In the genomic region with DNA sequence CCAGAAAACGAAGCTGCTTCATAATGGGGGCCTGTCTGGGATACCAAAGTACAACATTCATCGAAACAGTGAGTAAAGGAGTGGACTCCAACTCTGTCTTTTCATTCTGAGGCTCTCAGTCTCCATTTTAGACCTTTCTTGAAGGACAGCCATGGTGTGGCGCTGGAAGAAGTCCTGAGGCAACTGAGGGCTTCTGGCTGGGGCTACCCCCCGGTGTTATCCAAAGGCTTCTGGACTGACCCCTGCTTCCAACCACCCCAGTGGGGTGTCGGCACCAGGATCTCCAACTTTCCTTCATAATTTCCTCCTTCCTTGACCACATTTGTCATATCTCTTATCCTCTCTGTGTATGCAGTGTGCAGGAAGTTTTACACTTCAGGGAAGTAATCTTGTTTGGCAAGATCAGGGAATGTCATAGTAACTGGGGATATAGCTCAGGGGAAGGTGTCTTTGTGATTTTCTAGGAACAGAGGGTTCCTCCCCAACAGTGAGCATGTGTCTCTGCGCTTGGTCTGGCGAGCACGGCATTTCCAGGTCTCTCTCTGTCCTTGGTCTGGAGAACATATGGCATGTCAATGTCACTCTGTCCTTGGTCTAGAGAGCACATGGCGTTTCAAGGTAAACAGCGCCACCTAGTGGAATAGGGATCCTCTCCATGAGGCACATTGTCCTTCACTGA, we compare ENCODE assay signal across 1 cellular context.
A peak's percentile ranks its signal among the peaks of the same experiment; 100 is the strongest.
TF ChIP-seq lines count a peak whose summit lies in the region.

No MANE protein-coding gene starts in this region.

TF ChIP-seq in HepG2, 621 proteins besides CTCF, POLR2A, EP300 and RAD21 (continued from another document and continues in another):
- TF ChIP-seq ZMYM3 (CRISPR knock-in tag; IDR thresholded peaks at IDR 0.05), result no peak
- TF ChIP-seq, protein P1, sequence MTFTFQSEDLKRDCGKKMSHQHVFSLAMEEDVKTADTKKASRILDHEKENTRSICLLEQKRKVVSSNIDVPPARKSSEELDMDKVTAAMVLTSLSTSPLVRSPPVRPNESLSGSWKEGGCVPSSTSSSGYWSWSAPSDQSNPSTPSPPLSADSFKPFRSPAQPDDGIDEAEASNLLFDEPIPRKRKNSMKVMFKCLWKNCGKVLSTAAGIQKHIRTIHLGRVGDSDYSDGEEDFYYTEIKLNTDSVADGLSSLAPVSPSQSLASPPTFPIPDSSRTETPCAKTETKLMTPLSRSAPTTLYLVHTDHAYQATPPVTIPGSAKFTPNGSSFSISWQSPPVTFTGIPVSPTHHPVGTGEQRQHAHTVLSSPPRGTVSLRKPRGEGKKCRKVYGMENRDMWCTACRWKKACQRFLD (CRISPR knock-in tag; IDR thresholded peaks at IDR 0.05; ENCODE audit: borderline replicate concordance), result no peak
- TF ChIP-seq, protein P2, sequence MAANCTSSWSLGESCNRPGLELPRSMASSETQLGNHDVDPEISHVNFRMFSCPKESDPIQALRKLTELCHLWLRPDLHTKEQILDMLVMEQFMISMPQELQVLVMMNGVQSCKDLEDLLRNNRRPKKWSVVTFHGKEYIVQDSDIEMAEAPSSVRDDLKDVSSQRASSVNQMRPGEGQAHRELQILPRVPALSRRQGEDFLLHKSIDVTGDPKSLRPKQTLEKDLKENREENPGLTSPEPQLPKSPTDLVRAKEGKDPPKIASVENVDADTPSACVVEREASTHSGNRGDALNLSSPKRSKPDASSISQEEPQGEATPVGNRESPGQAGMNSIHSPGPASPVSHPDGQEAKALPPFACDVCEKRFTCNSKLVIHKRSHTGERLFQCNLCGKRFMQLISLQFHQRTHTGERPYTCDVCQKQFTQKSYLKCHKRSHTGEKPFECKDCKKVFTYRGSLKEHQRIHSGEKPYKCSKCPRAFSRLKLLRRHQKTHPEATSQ (CRISPR knock-in tag; IDR thresholded peaks at IDR 0.05; ENCODE audit: borderline replicate concordance), result no peak
- TF ChIP-seq, protein P3, sequence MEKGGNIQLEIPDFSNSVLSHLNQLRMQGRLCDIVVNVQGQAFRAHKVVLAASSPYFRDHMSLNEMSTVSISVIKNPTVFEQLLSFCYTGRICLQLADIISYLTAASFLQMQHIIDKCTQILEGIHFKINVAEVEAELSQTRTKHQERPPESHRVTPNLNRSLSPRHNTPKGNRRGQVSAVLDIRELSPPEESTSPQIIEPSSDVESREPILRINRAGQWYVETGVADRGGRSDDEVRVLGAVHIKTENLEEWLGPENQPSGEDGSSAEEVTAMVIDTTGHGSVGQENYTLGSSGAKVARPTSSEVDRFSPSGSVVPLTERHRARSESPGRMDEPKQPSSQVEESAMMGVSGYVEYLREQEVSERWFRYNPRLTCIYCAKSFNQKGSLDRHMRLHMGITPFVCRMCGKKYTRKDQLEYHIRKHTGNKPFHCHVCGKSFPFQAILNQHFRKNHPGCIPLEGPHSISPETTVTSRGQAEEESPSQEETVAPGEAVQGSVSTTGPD (CRISPR knock-in tag; IDR thresholded peaks at IDR 0.05), result no peak
- TF ChIP-seq POLR2AphosphoS2 (IDR thresholded peaks at IDR 0.05; ENCODE audit: low read depth, low read length), result no peak
- TF ChIP-seq ZNF670 (CRISPR knock-in tag; IDR thresholded peaks at IDR 0.05; ENCODE audit: borderline replicate concordance), result no peak
- TF ChIP-seq ATF7-NPFF (CRISPR knock-in tag; IDR thresholded peaks at IDR 0.05; ENCODE audit: low read depth), result no peak
- TF ChIP-seq, protein P4, sequence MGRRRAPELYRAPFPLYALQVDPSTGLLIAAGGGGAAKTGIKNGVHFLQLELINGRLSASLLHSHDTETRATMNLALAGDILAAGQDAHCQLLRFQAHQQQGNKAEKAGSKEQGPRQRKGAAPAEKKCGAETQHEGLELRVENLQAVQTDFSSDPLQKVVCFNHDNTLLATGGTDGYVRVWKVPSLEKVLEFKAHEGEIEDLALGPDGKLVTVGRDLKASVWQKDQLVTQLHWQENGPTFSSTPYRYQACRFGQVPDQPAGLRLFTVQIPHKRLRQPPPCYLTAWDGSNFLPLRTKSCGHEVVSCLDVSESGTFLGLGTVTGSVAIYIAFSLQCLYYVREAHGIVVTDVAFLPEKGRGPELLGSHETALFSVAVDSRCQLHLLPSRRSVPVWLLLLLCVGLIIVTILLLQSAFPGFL (CRISPR knock-in tag; IDR thresholded peaks at IDR 0.05), result no peak
- TF ChIP-seq ZBTB20 (CRISPR knock-in tag; IDR thresholded peaks at IDR 0.05; ENCODE audit: borderline replicate concordance, low read depth), result no peak
- TF ChIP-seq ETV5 (CRISPR knock-in tag; IDR thresholded peaks at IDR 0.05; ENCODE audit: borderline replicate concordance), result no peak; the same call in 1 of the 2 replicates
- TF ChIP-seq HNF4A (CRISPR knock-in tag; IDR thresholded peaks at IDR 0.05), result peak; percentile 24; the same call in 1 of the 2 replicates
- TF ChIP-seq, protein P5, sequence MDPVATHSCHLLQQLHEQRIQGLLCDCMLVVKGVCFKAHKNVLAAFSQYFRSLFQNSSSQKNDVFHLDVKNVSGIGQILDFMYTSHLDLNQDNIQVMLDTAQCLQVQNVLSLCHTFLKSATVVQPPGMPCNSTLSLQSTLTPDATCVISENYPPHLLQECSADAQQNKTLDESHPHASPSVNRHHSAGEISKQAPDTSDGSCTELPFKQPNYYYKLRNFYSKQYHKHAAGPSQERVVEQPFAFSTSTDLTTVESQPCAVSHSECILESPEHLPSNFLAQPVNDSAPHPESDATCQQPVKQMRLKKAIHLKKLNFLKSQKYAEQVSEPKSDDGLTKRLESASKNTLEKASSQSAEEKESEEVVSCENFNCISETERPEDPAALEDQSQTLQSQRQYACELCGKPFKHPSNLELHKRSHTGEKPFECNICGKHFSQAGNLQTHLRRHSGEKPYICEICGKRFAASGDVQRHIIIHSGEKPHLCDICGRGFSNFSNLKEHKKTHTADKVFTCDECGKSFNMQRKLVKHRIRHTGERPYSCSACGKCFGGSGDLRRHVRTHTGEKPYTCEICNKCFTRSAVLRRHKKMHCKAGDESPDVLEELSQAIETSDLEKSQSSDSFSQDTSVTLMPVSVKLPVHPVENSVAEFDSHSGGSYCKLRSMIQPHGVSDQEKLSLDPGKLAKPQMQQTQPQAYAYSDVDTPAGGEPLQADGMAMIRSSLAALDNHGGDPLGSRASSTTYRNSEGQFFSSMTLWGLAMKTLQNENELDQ (CRISPR knock-in tag; IDR thresholded peaks at IDR 0.05; ENCODE audit: borderline replicate concordance), result no peak
- TF ChIP-seq NFYB (CRISPR knock-in tag; IDR thresholded peaks at IDR 0.05), result no peak
- TF ChIP-seq, protein P6, sequence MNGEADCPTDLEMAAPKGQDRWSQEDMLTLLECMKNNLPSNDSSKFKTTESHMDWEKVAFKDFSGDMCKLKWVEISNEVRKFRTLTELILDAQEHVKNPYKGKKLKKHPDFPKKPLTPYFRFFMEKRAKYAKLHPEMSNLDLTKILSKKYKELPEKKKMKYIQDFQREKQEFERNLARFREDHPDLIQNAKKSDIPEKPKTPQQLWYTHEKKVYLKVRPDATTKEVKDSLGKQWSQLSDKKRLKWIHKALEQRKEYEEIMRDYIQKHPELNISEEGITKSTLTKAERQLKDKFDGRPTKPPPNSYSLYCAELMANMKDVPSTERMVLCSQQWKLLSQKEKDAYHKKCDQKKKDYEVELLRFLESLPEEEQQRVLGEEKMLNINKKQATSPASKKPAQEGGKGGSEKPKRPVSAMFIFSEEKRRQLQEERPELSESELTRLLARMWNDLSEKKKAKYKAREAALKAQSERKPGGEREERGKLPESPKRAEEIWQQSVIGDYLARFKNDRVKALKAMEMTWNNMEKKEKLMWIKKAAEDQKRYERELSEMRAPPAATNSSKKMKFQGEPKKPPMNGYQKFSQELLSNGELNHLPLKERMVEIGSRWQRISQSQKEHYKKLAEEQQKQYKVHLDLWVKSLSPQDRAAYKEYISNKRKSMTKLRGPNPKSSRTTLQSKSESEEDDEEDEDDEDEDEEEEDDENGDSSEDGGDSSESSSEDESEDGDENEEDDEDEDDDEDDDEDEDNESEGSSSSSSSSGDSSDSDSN (CRISPR knock-in tag; IDR thresholded peaks at IDR 0.05), result no peak
- peak; percentile 34; the same call in 1 of the 2 replicates for TF ChIP-seq HMG20A (CRISPR knock-in tag; IDR thresholded peaks at IDR 0.05; ENCODE audit: borderline replicate concordance)
- TF ChIP-seq, protein P7, sequence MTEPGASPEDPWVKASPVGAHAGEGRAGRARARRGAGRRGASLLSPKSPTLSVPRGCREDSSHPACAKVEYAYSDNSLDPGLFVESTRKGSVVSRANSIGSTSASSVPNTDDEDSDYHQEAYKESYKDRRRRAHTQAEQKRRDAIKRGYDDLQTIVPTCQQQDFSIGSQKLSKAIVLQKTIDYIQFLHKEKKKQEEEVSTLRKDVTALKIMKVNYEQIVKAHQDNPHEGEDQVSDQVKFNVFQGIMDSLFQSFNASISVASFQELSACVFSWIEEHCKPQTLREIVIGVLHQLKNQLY (CRISPR knock-in tag; IDR thresholded peaks at IDR 0.05), result no peak
- TF ChIP-seq, protein P8, sequence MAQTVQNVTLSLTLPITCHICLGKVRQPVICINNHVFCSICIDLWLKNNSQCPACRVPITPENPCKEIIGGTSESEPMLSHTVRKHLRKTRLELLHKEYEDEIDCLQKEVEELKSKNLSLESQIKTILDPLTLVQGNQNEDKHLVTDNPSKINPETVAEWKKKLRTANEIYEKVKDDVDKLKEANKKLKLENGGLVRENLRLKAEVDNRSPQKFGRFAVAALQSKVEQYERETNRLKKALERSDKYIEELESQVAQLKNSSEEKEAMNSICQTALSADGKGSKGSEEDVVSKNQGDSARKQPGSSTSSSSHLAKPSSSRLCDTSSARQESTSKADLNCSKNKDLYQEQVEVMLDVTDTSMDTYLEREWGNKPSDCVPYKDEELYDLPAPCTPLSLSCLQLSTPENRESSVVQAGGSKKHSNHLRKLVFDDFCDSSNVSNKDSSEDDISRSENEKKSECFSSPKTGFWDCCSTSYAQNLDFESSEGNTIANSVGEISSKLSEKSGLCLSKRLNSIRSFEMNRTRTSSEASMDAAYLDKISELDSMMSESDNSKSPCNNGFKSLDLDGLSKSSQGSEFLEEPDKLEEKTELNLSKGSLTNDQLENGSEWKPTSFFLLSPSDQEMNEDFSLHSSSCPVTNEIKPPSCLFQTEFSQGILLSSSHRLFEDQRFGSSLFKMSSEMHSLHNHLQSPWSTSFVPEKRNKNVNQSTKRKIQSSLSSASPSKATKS (CRISPR knock-in tag; IDR thresholded peaks at IDR 0.05), result no peak
- TF ChIP-seq THYN1 (CRISPR knock-in tag; IDR thresholded peaks at IDR 0.05; ENCODE audit: borderline replicate concordance, low read depth), result no peak
- TF ChIP-seq SRSF4 (IDR thresholded peaks at IDR 0.05; ENCODE audit: low read depth, low read length, poor library complexity, severe bottlenecking), result no peak
- TF ChIP-seq, protein P9, sequence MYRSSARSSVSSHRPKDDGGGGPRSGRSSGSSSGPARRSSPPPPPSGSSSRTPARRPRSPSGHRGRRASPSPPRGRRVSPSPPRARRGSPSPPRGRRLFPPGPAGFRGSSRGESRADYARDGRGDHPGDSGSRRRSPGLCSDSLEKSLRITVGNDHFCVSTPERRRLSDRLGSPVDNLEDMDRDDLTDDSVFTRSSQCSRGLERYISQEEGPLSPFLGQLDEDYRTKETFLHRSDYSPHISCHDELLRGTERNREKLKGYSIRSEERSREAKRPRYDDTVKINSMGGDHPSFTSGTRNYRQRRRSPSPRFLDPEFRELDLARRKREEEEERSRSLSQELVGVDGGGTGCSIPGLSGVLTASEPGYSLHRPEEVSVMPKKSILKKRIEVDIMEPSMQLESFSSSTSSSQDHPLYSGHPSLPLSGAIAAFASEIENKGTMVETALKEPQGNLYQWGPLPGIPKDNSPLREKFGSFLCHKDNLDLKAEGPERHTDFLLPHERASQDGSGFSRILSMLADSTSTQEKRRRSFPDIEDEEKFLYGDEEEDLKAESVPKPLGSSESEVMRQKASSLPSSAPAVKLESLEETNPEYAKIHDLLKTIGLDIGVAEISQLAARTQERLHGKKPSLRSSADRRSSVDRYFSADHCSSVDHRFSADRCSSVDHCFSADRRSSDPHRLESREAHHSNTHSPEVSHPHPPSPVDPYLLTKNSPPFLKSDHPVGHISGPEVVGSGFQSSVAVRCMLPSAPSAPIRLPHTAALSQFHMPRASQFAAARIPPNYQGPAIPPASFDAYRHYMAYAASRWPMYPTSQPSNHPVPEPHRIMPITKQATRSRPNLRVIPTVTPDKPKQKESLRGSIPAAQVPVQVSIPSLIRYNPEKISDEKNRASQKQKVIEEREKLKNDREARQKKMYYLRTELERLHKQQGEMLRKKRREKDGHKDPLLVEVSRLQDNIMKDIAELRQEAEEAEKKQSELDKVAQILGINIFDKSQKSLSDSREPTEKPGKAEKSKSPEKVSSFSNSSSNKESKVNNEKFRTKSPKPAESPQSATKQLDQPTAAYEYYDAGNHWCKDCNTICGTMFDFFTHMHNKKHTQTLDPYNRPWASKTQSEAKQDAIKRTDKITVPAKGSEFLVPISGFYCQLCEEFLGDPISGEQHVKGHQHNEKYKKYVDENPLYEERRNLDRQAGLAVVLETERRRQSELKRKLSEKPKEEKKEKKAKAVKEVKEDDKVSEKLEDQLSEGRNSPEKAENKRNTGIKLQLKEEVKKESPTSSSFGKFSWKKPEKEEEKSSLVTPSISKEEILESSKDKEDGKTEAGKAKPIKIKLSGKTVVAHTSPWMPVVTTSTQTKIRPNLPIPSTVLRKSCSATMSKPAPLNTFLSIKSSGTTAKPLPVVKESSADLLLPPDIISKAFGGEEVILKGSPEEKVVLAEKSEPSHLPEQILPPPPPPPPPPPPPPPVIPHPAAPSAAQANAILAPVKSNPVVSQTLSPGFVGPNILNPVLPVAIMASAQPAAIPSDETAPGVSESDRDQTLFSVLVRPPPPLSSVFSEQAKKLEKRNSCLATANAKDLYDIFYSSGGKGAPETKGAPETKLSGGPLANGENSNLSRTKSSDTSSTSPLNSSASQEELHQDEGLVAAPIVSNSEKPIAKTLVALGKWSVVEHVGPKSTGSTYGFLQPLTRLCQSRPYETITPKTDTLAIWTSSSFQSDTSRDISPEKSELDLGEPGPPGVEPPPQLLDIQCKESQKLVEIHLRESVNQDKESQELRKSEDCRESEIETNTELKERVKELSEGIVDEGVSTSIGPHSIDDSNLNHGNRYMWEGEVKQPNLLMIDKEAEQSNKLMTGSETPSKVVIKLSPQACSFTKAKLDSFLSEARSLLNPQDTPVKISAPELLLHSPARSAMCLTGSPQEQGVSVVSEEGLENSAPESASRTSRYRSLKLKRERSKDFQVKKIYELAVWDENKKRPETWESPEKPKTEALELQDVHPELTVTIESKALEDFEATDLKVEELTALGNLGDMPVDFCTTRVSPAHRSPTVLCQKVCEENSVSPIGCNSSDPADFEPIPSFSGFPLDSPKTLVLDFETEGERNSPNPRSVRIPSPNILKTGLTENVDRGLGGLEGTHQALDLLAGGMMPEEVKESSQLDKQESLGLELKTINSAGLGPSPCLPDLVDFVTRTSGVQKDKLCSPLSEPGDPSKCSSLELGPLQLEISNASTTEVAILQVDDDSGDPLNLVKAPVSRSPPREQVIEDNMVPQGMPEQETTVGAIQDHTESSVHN (CRISPR knock-in tag; IDR thresholded peaks at IDR 0.05), result no peak
- no peak for TF ChIP-seq ZNF224 (CRISPR knock-in tag; IDR thresholded peaks at IDR 0.05)
- TF ChIP-seq CC2D1A (CRISPR knock-in tag; IDR thresholded peaks at IDR 0.05), result no peak
- TF ChIP-seq, protein P10, sequence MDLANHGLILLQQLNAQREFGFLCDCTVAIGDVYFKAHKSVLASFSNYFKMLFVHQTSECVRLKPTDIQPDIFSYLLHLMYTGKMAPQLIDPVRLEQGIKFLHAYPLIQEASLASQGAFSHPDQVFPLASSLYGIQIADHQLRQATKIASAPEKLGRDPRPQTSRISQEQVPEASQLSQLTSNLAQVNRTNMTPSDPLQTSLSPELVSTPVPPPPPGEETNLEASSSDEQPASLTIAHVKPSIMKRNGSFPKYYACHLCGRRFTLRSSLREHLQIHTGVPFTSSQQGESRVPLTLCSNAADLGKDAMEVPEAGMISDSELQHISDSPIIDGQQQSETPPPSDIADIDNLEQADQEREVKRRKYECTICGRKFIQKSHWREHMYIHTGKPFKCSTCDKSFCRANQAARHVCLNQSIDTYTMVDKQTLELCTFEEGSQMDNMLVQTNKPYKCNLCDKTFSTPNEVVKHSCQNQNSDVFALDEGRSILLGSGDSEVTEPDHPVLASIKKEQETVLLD (CRISPR knock-in tag; IDR thresholded peaks at IDR 0.05; ENCODE audit: low read depth), result no peak
